ENCODE assay signal across 9 cellular contexts in the genomic region with DNA sequence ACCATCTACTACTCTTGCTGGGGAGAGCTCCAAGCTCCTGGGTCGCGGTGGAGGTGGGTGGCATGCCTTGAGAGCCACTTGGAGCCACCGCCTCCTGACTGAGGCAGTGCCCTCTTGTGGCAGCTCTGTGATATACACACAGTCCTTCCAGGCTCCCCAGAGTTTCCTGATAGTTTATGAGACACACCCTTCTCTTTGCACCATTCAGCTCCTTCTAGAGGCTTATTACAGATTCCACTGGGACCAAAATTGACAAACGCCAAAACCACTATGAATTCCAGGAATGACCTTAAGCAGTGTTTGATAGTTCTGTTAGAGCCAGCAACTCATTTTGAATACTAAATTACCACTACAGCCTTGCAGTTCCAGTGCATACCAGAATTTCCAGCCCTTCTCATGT.
DNase-seq lines count a peak whose midpoint lies in the region; ATAC-seq, FAIRE-seq and TF ChIP-seq lines count a peak whose summit lies in the region.
"Had no signal": no experiment of that assay in that cellular context is flagged by ENCODE, and none has a peak within 500 bp of the region (broad histone marks: within the 10 kb centered on the region; RNA-seq: fewer than 3 reads in every experiment).

No MANE protein-coding gene starts in this region.

- no peak for TF ChIP-seq POLR2A in sigmoid colon (IDR thresholded peaks at IDR 0.05)

- no peak for TF ChIP-seq EP300 in sigmoid colon (IDR thresholded peaks at IDR 0.05)

- H3K9me3 ChIP-seq in heart right ventricle: no peaks in the 10 kb centered on the region
- H3K9me3 ChIP-seq in sigmoid colon: no peaks in the 10 kb centered on the region

- intact Hi-C loops in heart right ventricle (cut with DNase I): loop anchor here in 7 of 10 donors (5.0 to 10.0 kb wide), 5 partner anchors 89 to 194 kb away; no protein-coding TSS in a partner anchor
- intact Hi-C loops in sigmoid colon (cut with DNase I): loop anchor here (5.0 kb wide), 1 partner anchor 194 kb away; no protein-coding TSS in a partner anchor

- WGBS in heart right ventricle, 2 donors: 2 to 4% methylated on average over 4 of the region's 4 CpGs
- WGBS in sigmoid colon, 2 donors: 1 to 7% methylated on average over 4 of the region's 4 CpGs

- FAIRE-seq in GM18507 (lab: Jason Lieb, UNC): peak; percentile 80
- FAIRE-seq: TTC549 had no signal

- H3K4me1 ChIP-seq in heart right ventricle (no peaks in the 10 kb centered on the region), sigmoid colon (no peaks in the 10 kb centered on the region)

- H3K9me3 Mint-ChIP-seq in activated naive CD4-positive, alpha-beta T cell treated with anti-CD3 and anti-CD28 coated beads, Interleukin-2, amount 10 ng/mL, durations not matched to agents 7 days and 5 days: no peaks in the 10 kb centered on the region

- H3K4me1 Mint-ChIP-seq in activated naive CD4-positive, alpha-beta T cell treated with anti-CD3 and anti-CD28 coated beads, Interleukin-2, amount 10 ng/mL, durations not matched to agents 7 days and 5 days: no peaks in the 10 kb centered on the region

- H3K4me3 Mint-ChIP-seq in activated naive CD4-positive, alpha-beta T cell treated with anti-CD3 and anti-CD28 coated beads, Interleukin-2, amount 10 ng/mL, durations not matched to agents 7 days and 5 days: no peak overlapping the region

- TF ChIP-seq CTCF in heart right ventricle (IDR thresholded peaks at IDR 0.05): peak; percentile 39 to 81 (median 73)
- peak in 3 of 4 experiments; percentile 34 to 59 (median 39) for TF ChIP-seq CTCF in sigmoid colon (IDR thresholded peaks at IDR 0.05)

- H3K27me3 ChIP-seq in heart right ventricle: peaks cover 0 to 14% (median 8%) of the 10 kb centered on the region in 7 donors
- H3K27me3 ChIP-seq in sigmoid colon: no peaks in the 10 kb centered on the region

- H3K27ac ChIP-seq in heart right ventricle (no peak overlapping the region), sigmoid colon (no peak overlapping the region)

- H3K27me3 Mint-ChIP-seq in activated naive CD4-positive, alpha-beta T cell treated with anti-CD3 and anti-CD28 coated beads, Interleukin-2, amount 10 ng/mL, durations not matched to agents 7 days and 5 days: peaks cover 9% of the 10 kb centered on the region

- no peaks in the 10 kb centered on the region for H3K36me3 ChIP-seq in heart right ventricle
- H3K36me3 ChIP-seq in sigmoid colon: no peaks in the 10 kb centered on the region

- H3K4me3 ChIP-seq in heart right ventricle (no peak overlapping the region), sigmoid colon (no peak overlapping the region)

- no peak overlapping the region for H3K27ac Mint-ChIP-seq in activated naive CD4-positive, alpha-beta T cell treated with anti-CD3 and anti-CD28 coated beads, Interleukin-2, amount 10 ng/mL, durations not matched to agents 7 days and 5 days

- DNase-seq in CD1c-positive myeloid dendritic cell (ENCODE audit: extremely low spot score): peak; percentile 36
- peak; percentile 14 for DNase-seq in GM18507 (ENCODE audit: extremely low spot score, insufficient read length, low read depth)
- DNase-seq in NCI-H69 (lab: John Stamatoyannopoulos, UW): peak; percentile 54
- peak; percentile 46 for DNase-seq in activated naive CD4-positive, alpha-beta T cell treated with anti-CD3 and anti-CD28 coated beads, Interleukin-2, amount 10 ng/mL, durations not matched to agents 7 days and 5 days
- peak; percentile 26 to 28 for DNase-seq in heart right ventricle
- DNase-seq in sigmoid colon: no peak
- no peak for DNase-seq in GDM1 (lab: John Stamatoyannopoulos, UW)

- CTCF ChIA-PET in activated naive CD4-positive, alpha-beta T cell treated with anti-CD3 and anti-CD28 coated beads, Interleukin-2, amount 10 ng/mL, durations not matched to agents 7 days and 5 days (lab: Charles Lee): interaction anchor here (0.6 to 2.3 kb wide), 8 partner anchors 9 to 516 kb away, joined by 3 to 27 read pairs (median 5); no protein-coding TSS in a partner anchor

- ATAC-seq in HG03139 (IDR thresholded peaks at IDR 0.05; ENCODE audit: unreplicated experiment) (peak; percentile 94), heart right ventricle (peak in 7 of 8 donors; percentile 38 to 85 (median 75))

- H3K36me3 Mint-ChIP-seq in activated naive CD4-positive, alpha-beta T cell treated with anti-CD3 and anti-CD28 coated beads, Interleukin-2, amount 10 ng/mL, durations not matched to agents 7 days and 5 days: no peaks in the 10 kb centered on the region

Comparison
In these comparisons a context has a peak if more than half of its experiments do, and no peak if none do; other contexts are left out.
1. DNase-seq: peak in CD1c-positive myeloid dendritic cell (single experiment), GM18507 (single experiment), NCI-H69 (single experiment), activated naive CD4-positive, alpha-beta T cell treated with anti-CD3 and anti-CD28 coated beads, Interleukin-2, amount 10 ng/mL, durations not matched to agents 7 days and 5 days (single experiment) and heart right ventricle (2 of 2); none in sigmoid colon (single experiment) and GDM1 (single experiment).